ENCODE assay signal across 8 cellular contexts in the genomic region with DNA sequence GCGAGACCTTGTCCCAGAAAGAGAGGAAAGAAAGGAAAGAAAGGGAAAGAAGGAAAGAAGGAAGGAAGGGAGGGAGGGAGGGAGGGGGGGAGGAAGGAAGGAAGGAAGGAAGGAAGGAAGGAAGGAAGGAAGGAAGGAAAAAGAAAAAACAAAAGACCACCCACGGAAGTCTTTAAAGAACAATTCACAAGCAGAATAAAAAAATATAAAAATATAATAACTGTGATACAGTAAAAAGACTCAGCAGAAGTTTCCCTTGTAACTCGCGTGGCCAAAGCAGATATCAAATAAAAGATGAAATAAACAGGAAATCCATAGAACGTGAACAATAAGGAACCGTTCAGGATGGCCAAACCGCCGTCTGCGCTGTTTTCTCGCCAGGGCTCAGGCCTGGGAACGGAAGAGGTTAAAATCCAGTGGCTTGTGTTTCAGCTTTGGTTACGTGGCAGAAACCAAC. TPM values are rescaled to one million over a fixed set of nuclear protein-coding genes. Genes with fewer than 3 reads are reported as not detected.
DNase-seq lines count a peak whose midpoint lies in the region; ATAC-seq and TF ChIP-seq lines count a peak whose summit lies in the region.

No MANE protein-coding gene starts in this region.

- DNase-seq in AG08395 (ENCODE audit: low spot score): peak; percentile 83
- peak; percentile 82 for DNase-seq in HCEC 1CT
- no peak for DNase-seq in hepatocyte (ENCODE audit: low spot score)
- DNase-seq in stimulated activated effector memory CD8-positive, alpha-beta T cell treated with anti-CD3 and anti-CD28 coated beads, Interleukin-12 subunit alpha, Interleukin-12 subunit beta, amount 100 ng/mL, for 72 hours (ENCODE audit: low spot score in 2 of 2): no peak
- no peak for DNase-seq in cortex of kidney (lab: John Stamatoyannopoulos, UW)
- DNase-seq in stimulated activated naive CD4-positive, alpha-beta T cell treated with Interleukin-2 at 50 U/mL for 16 hours (lab: John Stamatoyannopoulos, UW): no peak

- no peak for ATAC-seq in activated T-helper 17 cell treated with anti-CD3 and anti-CD28 coated beads, Interleukin-2, amount 50 U/mL, for 72 hours (replicated peaks)
- ATAC-seq in stimulated activated effector memory CD8-positive, alpha-beta T cell treated with anti-CD3 and anti-CD28 coated beads, Interleukin-12 subunit alpha, Interleukin-12 subunit beta, amount 100 ng/mL, for 72 hours: no peak
- no peak for ATAC-seq in HG02973 (IDR thresholded peaks at IDR 0.05; ENCODE audit: unreplicated experiment)

- H3K36me3 Mint-ChIP-seq in activated T-helper 17 cell treated with anti-CD3 and anti-CD28 coated beads, Interleukin-2, amount 50 U/mL, for 72 hours (ENCODE audit: low read depth): peaks cover 4% of the 10 kb centered on the region
- peaks cover 26% of the 10 kb centered on the region for H3K36me3 Mint-ChIP-seq in stimulated activated effector memory CD8-positive, alpha-beta T cell treated with anti-CD3 and anti-CD28 coated beads, Interleukin-12 subunit alpha, Interleukin-12 subunit beta, amount 100 ng/mL, for 72 hours

- no peaks in the 10 kb centered on the region for H3K9me3 Mint-ChIP-seq in activated T-helper 17 cell treated with anti-CD3 and anti-CD28 coated beads, Interleukin-2, amount 50 U/mL, for 72 hours
- H3K9me3 Mint-ChIP-seq in stimulated activated effector memory CD8-positive, alpha-beta T cell treated with anti-CD3 and anti-CD28 coated beads, Interleukin-12 subunit alpha, Interleukin-12 subunit beta, amount 100 ng/mL, for 72 hours: no peaks in the 10 kb centered on the region

- H4K20me1 ChIP-seq in hepatocyte (ENCODE audit: insufficient read depth, poor library complexity, severe bottlenecking): no peaks in the 10 kb centered on the region

- peaks cover 4% of the 10 kb centered on the region for H3K79me2 ChIP-seq in hepatocyte

- H3K36me3 ChIP-seq in hepatocyte (replicated peaks; ENCODE audit: insufficient read depth, low read depth): no peaks in the 10 kb centered on the region

- peak overlapping the region; percentile 77 for H3K4me3 ChIP-seq in hepatocyte

- H3K27me3 Mint-ChIP-seq in activated T-helper 17 cell treated with anti-CD3 and anti-CD28 coated beads, Interleukin-2, amount 50 U/mL, for 72 hours: peaks cover 4% of the 10 kb centered on the region

- peak overlapping the region; percentile 26 for H3K27ac Mint-ChIP-seq in activated T-helper 17 cell treated with anti-CD3 and anti-CD28 coated beads, Interleukin-2, amount 50 U/mL, for 72 hours
- peak overlapping the region; percentile 90 for H3K27ac Mint-ChIP-seq in stimulated activated effector memory CD8-positive, alpha-beta T cell treated with anti-CD3 and anti-CD28 coated beads, Interleukin-12 subunit alpha, Interleukin-12 subunit beta, amount 100 ng/mL, for 72 hours

- peaks cover 32% of the 10 kb centered on the region for H3K4me1 Mint-ChIP-seq in activated T-helper 17 cell treated with anti-CD3 and anti-CD28 coated beads, Interleukin-2, amount 50 U/mL, for 72 hours
- peaks cover 79% of the 10 kb centered on the region for H3K4me1 Mint-ChIP-seq in stimulated activated effector memory CD8-positive, alpha-beta T cell treated with anti-CD3 and anti-CD28 coated beads, Interleukin-12 subunit alpha, Interleukin-12 subunit beta, amount 100 ng/mL, for 72 hours

- no peaks in the 10 kb centered on the region for H3K9me3 ChIP-seq in hepatocyte (ENCODE audit: low read depth)

- peaks cover 20% of the 10 kb centered on the region for H3K4me1 ChIP-seq in hepatocyte (ENCODE audit: insufficient read depth)

- H3K9me2 ChIP-seq in hepatocyte (replicated peaks; ENCODE audit: insufficient read depth): no peaks in the 10 kb centered on the region

- TF ChIP-seq CTCF in hepatocyte (IDR thresholded peaks at IDR 0.05; ENCODE audit: poor library complexity): no peak

- H3K4me2 ChIP-seq in hepatocyte: peak overlapping the region; percentile 99

- H2AFZ ChIP-seq in hepatocyte: peak overlapping the region; percentile 86

- H3K4me3 Mint-ChIP-seq in activated T-helper 17 cell treated with anti-CD3 and anti-CD28 coated beads, Interleukin-2, amount 50 U/mL, for 72 hours: peak overlapping the region; percentile 72
- peak overlapping the region; percentile 92 for H3K4me3 Mint-ChIP-seq in stimulated activated effector memory CD8-positive, alpha-beta T cell treated with anti-CD3 and anti-CD28 coated beads, Interleukin-12 subunit alpha, Interleukin-12 subunit beta, amount 100 ng/mL, for 72 hours

- peak overlapping the region; percentile 98 for H3K27ac ChIP-seq in hepatocyte

- WGBS in hepatocyte (ENCODE audit: low lambda C conversion rate, missing lambda C conversion rate): 7% methylated on average over 11 of the region's 12 CpGs

- H3K27me3 ChIP-seq in hepatocyte: peaks cover 8% of the 10 kb centered on the region

RNA-seq across cellular contexts. Expression of gene SLC1A4, which starts 1.2 kb away (rescaled TPM):
- 10 to 100 TPM in 1 of 2 donors, 1 to 10 TPM in 1; 8.0 to 44.3 TPM for total RNA-seq in activated T-helper 17 cell treated with anti-CD3 and anti-CD28 coated beads, Interleukin-2, amount 50 U/mL, for 72 hours
- total RNA-seq in hepatocyte: 17.8 and 23.0 TPM in 2 replicates
- polyA plus RNA-seq in hepatocyte: 11.8 and 14.2 TPM in 2 replicates

Comparison
In these comparisons a context has a peak if more than half of its experiments do, and no peak if none do; other contexts are left out.
1. DNase-seq: peak in AG08395 (single experiment) and HCEC 1CT (single experiment); none in hepatocyte (single experiment), stimulated activated effector memory CD8-positive, alpha-beta T cell treated with anti-CD3 and anti-CD28 coated beads, Interleukin-12 subunit alpha, Interleukin-12 subunit beta, amount 100 ng/mL, for 72 hours (0 of 2), cortex of kidney (single experiment) and stimulated activated naive CD4-positive, alpha-beta T cell treated with Interleukin-2 at 50 U/mL for 16 hours (single experiment).